ENCODE assay signal across 1 cellular context in genomic region chr6:29702519-29703103, GRCh38.
TF ChIP-seq lines count a peak whose summit lies in the region.

No MANE protein-coding gene starts in this region.

TF ChIP-seq in SK-N-SH, 30 proteins besides CTCF, POLR2A, EP300 and RAD21 (continued from another document):
- no peak for TF ChIP-seq CHD2 (IDR thresholded peaks at IDR 0.05; ENCODE audit: low read length, partially characterized antibody)
- TF ChIP-seq GATA2 (CRISPR knock-in tag; IDR thresholded peaks at IDR 0.05) = no peak
- TF ChIP-seq MAX (IDR thresholded peaks at IDR 0.05; ENCODE audit: low read depth) = no peak
- TF ChIP-seq IRF3 (IDR thresholded peaks at IDR 0.05; ENCODE audit: low read depth, low read length) = no peak
- no peak for TF ChIP-seq GABPA (IDR thresholded peaks at IDR 0.05; ENCODE audit: low read depth)
- no peak for TF ChIP-seq RFX5 (IDR thresholded peaks at IDR 0.05; ENCODE audit: low read length)
- TF ChIP-seq POLR2AphosphoS5 (IDR thresholded peaks at IDR 0.05; ENCODE audit: low read depth, low read length) = no peak
- TF ChIP-seq PBX3 (IDR thresholded peaks at IDR 0.05) = no peak
- no peak for TF ChIP-seq MXI1 (IDR thresholded peaks at IDR 0.05; ENCODE audit: low read depth, low read length)
- no peak for TF ChIP-seq SIN3A (IDR thresholded peaks at IDR 0.05; ENCODE audit: borderline replicate concordance, low read depth, low read length)
- TF ChIP-seq EZH2phosphoT487 (IDR thresholded peaks at IDR 0.05; ENCODE audit: borderline replicate concordance, low read depth) = no peak
- no peak for TF ChIP-seq FOSL2 (IDR thresholded peaks at IDR 0.05; ENCODE audit: borderline replicate concordance, low read depth)
- TF ChIP-seq RCOR1 (IDR thresholded peaks at IDR 0.05; ENCODE audit: low read length) = no peak
- no peak for TF ChIP-seq SMC3 (IDR thresholded peaks at IDR 0.05; ENCODE audit: low read depth, low read length)
